In the genomic region with DNA sequence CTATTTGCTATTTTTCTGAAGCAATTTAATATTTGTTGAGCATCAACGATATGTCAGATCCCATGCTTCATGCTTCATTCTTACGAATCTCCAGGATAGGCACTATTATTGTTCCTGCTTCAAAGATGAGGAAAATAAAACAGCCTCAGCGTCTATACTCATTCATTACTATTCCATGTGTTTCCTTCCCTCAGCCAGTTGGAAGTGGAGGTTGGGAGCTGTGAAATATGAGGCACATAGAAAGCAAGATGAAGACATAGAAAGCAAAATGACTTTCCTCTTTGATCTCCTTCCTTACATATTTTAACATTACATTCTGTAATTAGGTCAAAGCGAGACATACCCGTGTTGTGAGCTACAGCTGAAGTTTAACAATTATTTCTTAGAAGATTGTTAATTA, we compare ENCODE assay signal across 18 cellular contexts.
DNase-seq lines count a peak whose midpoint lies in the region; ATAC-seq and TF ChIP-seq lines count a peak whose summit lies in the region.
"Had no signal": no experiment of that assay in that cellular context is flagged by ENCODE, and none has a peak within 500 bp of the region (broad histone marks: within the 10 kb centered on the region; RNA-seq: fewer than 3 reads in every experiment).

No MANE protein-coding gene starts in this region.

- H3K14ac ChIP-seq in neuronal stem cell (ENCODE audit: low read length) (no peak overlapping the region), mesenchymal stem cell (ENCODE audit: low read length in 2 of 2) (no peak overlapping the region)

- no peak overlapping the region for H4K91ac ChIP-seq in neuronal stem cell (ENCODE audit: low read depth, low read length, poor library complexity)
- no peak overlapping the region for H4K91ac ChIP-seq in mesenchymal stem cell (ENCODE audit: low read length)

- H3K4me1 ChIP-seq in effector memory CD4-positive, alpha-beta T cell (ENCODE audit: control insufficient read depth, insufficient read depth, low read length, poor library complexity, severe bottlenecking): peaks cover 71% of the 10 kb centered on the region
- H3K4me1 ChIP-seq in neural progenitor cell: peaks cover 52% of the 10 kb centered on the region
- H3K4me1 ChIP-seq in neuronal stem cell (ENCODE audit: control insufficient read depth in 2 of 2, insufficient read depth in 1 of 2, low read depth in 1 of 2, low read length in 2 of 2): peaks cover 27 to 52% of the 10 kb centered on the region in 2 donors
- peaks cover 4% of the 10 kb centered on the region for H3K4me1 ChIP-seq in mesenchymal stem cell (ENCODE audit: control insufficient read depth, insufficient read depth, low read depth, low read length)

- H3K9ac ChIP-seq in neural progenitor cell (no peak overlapping the region), neuronal stem cell (ENCODE audit: low read depth, low read length, poor library complexity) (no peak overlapping the region), mesenchymal stem cell (ENCODE audit: low read length) (no peak overlapping the region)

- H3K79me2 ChIP-seq in neural progenitor cell (ENCODE audit: low read depth): peaks cover 5% of the 10 kb centered on the region

- no peaks in the 10 kb centered on the region for H3K9me3 Mint-ChIP-seq in activated CD8-positive, alpha-beta memory T cell treated with anti-CD3 and anti-CD28 coated beads, Interleukin-2, amount 10 ng/mL, durations not matched to agents 7 days and 5 days (ENCODE audit: low read depth)
- no peaks in the 10 kb centered on the region for H3K9me3 Mint-ChIP-seq in IgD-negative memory B cell
- H3K9me3 Mint-ChIP-seq in neural progenitor cell: no peaks in the 10 kb centered on the region

- no peaks in the 10 kb centered on the region for H3K9me3 ChIP-seq in effector memory CD4-positive, alpha-beta T cell (ENCODE audit: control insufficient read depth, low read length)
- H3K9me3 ChIP-seq in neural progenitor cell (ENCODE audit: low read depth) (no peaks in the 10 kb centered on the region), neuronal stem cell (replicated peaks in 1 of 2; ENCODE audit: control insufficient read depth in 2 of 2, insufficient read depth in 1 of 2, low read depth in 1 of 2, low read length in 2 of 2) (no peaks in the 10 kb centered on the region), mesenchymal stem cell (ENCODE audit: control insufficient read depth, low read length) (no peaks in the 10 kb centered on the region)
- H3K9me3 ChIP-seq: SJSA1 had no signal

- no peak overlapping the region for H2BK12ac ChIP-seq in neuronal stem cell (ENCODE audit: low read length)
- H2BK12ac ChIP-seq in mesenchymal stem cell (ENCODE audit: low read length in 2 of 2): no peak overlapping the region

- H3K27me3 ChIP-seq in effector memory CD4-positive, alpha-beta T cell (replicated peaks; ENCODE audit: control insufficient read depth, insufficient read depth, low read length, poor library complexity, severe bottlenecking): no peaks in the 10 kb centered on the region
- no peaks in the 10 kb centered on the region for H3K27me3 ChIP-seq in neural progenitor cell
- no peaks in the 10 kb centered on the region for H3K27me3 ChIP-seq in neuronal stem cell (ENCODE audit: control insufficient read depth in 3 of 3, insufficient read depth in 3 of 3, low read depth in 1 of 3, low read length in 3 of 3)
- no peaks in the 10 kb centered on the region for H3K27me3 ChIP-seq in mesenchymal stem cell (ENCODE audit: control insufficient read depth in 1 of 2, insufficient read depth in 1 of 2, low read length in 2 of 2)
- H3K27me3 ChIP-seq: SJSA1 had no signal

- H4K8ac ChIP-seq in neuronal stem cell (ENCODE audit: low read depth, low read length) (no peak overlapping the region), mesenchymal stem cell (ENCODE audit: low read length) (no peak overlapping the region)

- H2AK5ac ChIP-seq in neuronal stem cell (ENCODE audit: low read depth, low read length) (no peak overlapping the region), mesenchymal stem cell (ENCODE audit: low read length, severe bottlenecking) (no peak overlapping the region)

- WGBS in neuronal stem cell (ENCODE audit: extremely low coverage in 2 of 2, insufficient read length in 2 of 2, insufficient replicate concordance in 1 of 2), 2 donors: no CpG with 5 or more reads among the region's 5 CpGs
- WGBS in mesenchymal stem cell: 94% methylated on average over 2 of the region's 5 CpGs

- H3K4me3 Mint-ChIP-seq in activated CD8-positive, alpha-beta memory T cell treated with anti-CD3 and anti-CD28 coated beads, Interleukin-2, amount 10 ng/mL, durations not matched to agents 7 days and 5 days: no peak overlapping the region
- H3K4me3 Mint-ChIP-seq in IgD-negative memory B cell (peak overlapping the region in 3 of 4 donors; percentile 0 to 70 (median 40)), neural progenitor cell (no peak overlapping the region)

- H2BK5ac ChIP-seq in neuronal stem cell (ENCODE audit: low read length) (no peak overlapping the region), mesenchymal stem cell (ENCODE audit: low read depth, low read length, poor library complexity, severe bottlenecking) (no peak overlapping the region)

- H2BK15ac ChIP-seq in neuronal stem cell (ENCODE audit: low read length) (no peak overlapping the region), mesenchymal stem cell (ENCODE audit: low read depth, poor library complexity, severe bottlenecking) (no peak overlapping the region)

- no peaks in the 10 kb centered on the region for H3K27me3 Mint-ChIP-seq in activated CD8-positive, alpha-beta memory T cell treated with anti-CD3 and anti-CD28 coated beads, Interleukin-2, amount 10 ng/mL, durations not matched to agents 7 days and 5 days
- H3K27me3 Mint-ChIP-seq in IgD-negative memory B cell: peaks cover 3% of the 10 kb centered on the region
- H3K27me3 Mint-ChIP-seq in neural progenitor cell (ENCODE audit: insufficient read depth, low read depth): peaks cover 2% of the 10 kb centered on the region

- H3K27ac ChIP-seq in effector memory CD4-positive, alpha-beta T cell (ENCODE audit: insufficient read depth, low read length, poor library complexity, severe bottlenecking): peak overlapping the region; percentile 65
- H3K27ac ChIP-seq in neural progenitor cell (no peak overlapping the region), neuronal stem cell (replicated peaks; ENCODE audit: low read length) (no peak overlapping the region), mesenchymal stem cell (ENCODE audit: low read length, poor library complexity, severe bottlenecking) (no peak overlapping the region)
- H3K27ac ChIP-seq: SJSA1 had no signal

- CTCF ChIA-PET in activated CD8-positive, alpha-beta memory T cell treated with anti-CD3 and anti-CD28 coated beads, Interleukin-2, amount 10 ng/mL, durations not matched to agents 7 days and 5 days (lab: Charles Lee): interaction anchor here (1.2 to 3.7 kb wide), 4 partner anchors 11 to 295 kb away, joined by 3 to 12 read pairs (median 5); no protein-coding TSS in a partner anchor

- no peak for ATAC-seq in activated CD8-positive, alpha-beta memory T cell treated with anti-CD3 and anti-CD28 coated beads, Interleukin-2, amount 10 ng/mL, durations not matched to agents 7 days and 5 days

- peak overlapping the region; percentile 59 for H3K27ac Mint-ChIP-seq in activated CD8-positive, alpha-beta memory T cell treated with anti-CD3 and anti-CD28 coated beads, Interleukin-2, amount 10 ng/mL, durations not matched to agents 7 days and 5 days
- H3K27ac Mint-ChIP-seq in IgD-negative memory B cell: no peak overlapping the region
- H3K27ac Mint-ChIP-seq in neural progenitor cell: peak overlapping the region; percentile 14

- DNase-seq in activated CD8-positive, alpha-beta memory T cell treated with anti-CD3 and anti-CD28 coated beads, Interleukin-2, amount 10 ng/mL, durations not matched to agents 7 days and 5 days: no peak
- no peak for DNase-seq in activated CD8-positive, alpha-beta memory T cell treated with anti-CD3 and anti-CD28 coated beads, Interleukin-2, amount 50 U/mL, for 4 hours
- no peak for DNase-seq in effector memory CD4-positive, alpha-beta T cell
- DNase-seq in neural progenitor cell (ENCODE audit: low spot score): no peak
- no peak for DNase-seq in neuronal stem cell (ENCODE audit: low spot score)
- no peak for DNase-seq in mesenchymal stem cell
- no peak for DNase-seq in H4 (ENCODE audit: low spot score)
- DNase-seq: foreskin melanocyte; GF-D8; mesendoderm; MM.1S; NCI-H2029; NCI-H524; OCI-M1; stimulated activated CD4-positive, alpha-beta T cell treated with anti-CD3 and anti-CD28 coated beads, Interleukin-2, amount 100 ng/mL, for 48 hours; trophoblast cell had no signal

- no peak overlapping the region for H3K23ac ChIP-seq in neuronal stem cell (ENCODE audit: low read depth, low read length, poor library complexity)
- H3K23ac ChIP-seq in mesenchymal stem cell (ENCODE audit: low read length in 2 of 2): no peak overlapping the region

- no peak overlapping the region for H3K4me3 ChIP-seq in effector memory CD4-positive, alpha-beta T cell (ENCODE audit: insufficient read depth, low read depth, low read length, poor library complexity, severe bottlenecking)
- H3K4me3 ChIP-seq in neural progenitor cell (no peak overlapping the region), neuronal stem cell (ENCODE audit: low read length in 2 of 2) (no peak overlapping the region), mesenchymal stem cell (ENCODE audit: insufficient read depth in 1 of 2, low read depth in 1 of 2, low read length in 2 of 2) (no peak overlapping the region)
- H3K4me3 ChIP-seq: SJSA1 had no signal

- H3K36me3 ChIP-seq in effector memory CD4-positive, alpha-beta T cell (ENCODE audit: control insufficient read depth, insufficient read depth, low read length): peaks cover 5% of the 10 kb centered on the region
- H3K36me3 ChIP-seq in neural progenitor cell: no peaks in the 10 kb centered on the region
- peaks cover 0 to 65% of the 10 kb centered on the region in 2 donors for H3K36me3 ChIP-seq in neuronal stem cell (replicated peaks in 1 of 2; ENCODE audit: control insufficient read depth in 2 of 2, insufficient read depth in 2 of 2, low read length in 2 of 2)
- H3K36me3 ChIP-seq in mesenchymal stem cell (ENCODE audit: control insufficient read depth in 1 of 2, insufficient read depth in 2 of 2, low read depth in 1 of 2, low read length in 2 of 2): peaks cover 0 to 15% of the 10 kb centered on the region in 2 experiments
- H3K36me3 ChIP-seq: SJSA1 had no signal

- H3K18ac ChIP-seq in neuronal stem cell (ENCODE audit: low read length): no peak overlapping the region
- H3K18ac ChIP-seq in mesenchymal stem cell (ENCODE audit: low read depth in 1 of 2, low read length in 2 of 2): no peak overlapping the region

- no peak for TF ChIP-seq CTCF in neural progenitor cell (IDR thresholded peaks at IDR 0.05)

- no peak overlapping the region for H3K4me2 ChIP-seq in neural progenitor cell
- no peak overlapping the region for H3K4me2 ChIP-seq in neuronal stem cell (ENCODE audit: insufficient read depth, low read length, poor library complexity, severe bottlenecking)
- H3K4me2 ChIP-seq in mesenchymal stem cell (ENCODE audit: low read length, poor library complexity, severe bottlenecking): no peak overlapping the region

- no peak overlapping the region for H2AFZ ChIP-seq in neural progenitor cell (replicated peaks)
- H2AFZ ChIP-seq in neuronal stem cell (ENCODE audit: low read length): no peak overlapping the region
- no peak overlapping the region for H2AFZ ChIP-seq in mesenchymal stem cell (ENCODE audit: low read depth, low read length)

- H3F3A ChIP-seq in neural progenitor cell (ENCODE audit: low read depth): peaks cover 5% of the 10 kb centered on the region

- H4K20me1 ChIP-seq in neural progenitor cell (ENCODE audit: low read depth): peaks cover 18% of the 10 kb centered on the region

- H3K36me3 Mint-ChIP-seq in activated CD8-positive, alpha-beta memory T cell treated with anti-CD3 and anti-CD28 coated beads, Interleukin-2, amount 10 ng/mL, durations not matched to agents 7 days and 5 days: peaks cover 59% of the 10 kb centered on the region
- peaks cover 2% of the 10 kb centered on the region for H3K36me3 Mint-ChIP-seq in IgD-negative memory B cell
- peaks cover 10% of the 10 kb centered on the region for H3K36me3 Mint-ChIP-seq in neural progenitor cell

- H3K4ac ChIP-seq in neuronal stem cell (ENCODE audit: low read length) (no peak overlapping the region), mesenchymal stem cell (ENCODE audit: low read depth in 1 of 2, low read length in 2 of 2) (no peak overlapping the region)

- H3K79me1 ChIP-seq in neuronal stem cell (ENCODE audit: low read depth, low read length) (no peaks in the 10 kb centered on the region), mesenchymal stem cell (replicated peaks; ENCODE audit: low read length, poor library complexity, severe bottlenecking) (peaks cover 6% of the 10 kb centered on the region)

- H2BK120ac ChIP-seq in neuronal stem cell (ENCODE audit: low read depth, low read length) (no peak overlapping the region), mesenchymal stem cell (ENCODE audit: low read depth, low read length) (no peak overlapping the region)

- peaks cover 92% of the 10 kb centered on the region for H3K4me1 Mint-ChIP-seq in activated CD8-positive, alpha-beta memory T cell treated with anti-CD3 and anti-CD28 coated beads, Interleukin-2, amount 10 ng/mL, durations not matched to agents 7 days and 5 days
- peaks cover 34 to 65% (median 46%) of the 10 kb centered on the region in 3 donors for H3K4me1 Mint-ChIP-seq in IgD-negative memory B cell
- peaks cover 68% of the 10 kb centered on the region for H3K4me1 Mint-ChIP-seq in neural progenitor cell

Comparison
In these comparisons a context has a peak if more than half of its experiments do, and no peak if none do; other contexts are left out.
1. H3K27ac Mint-ChIP-seq: peak in activated CD8-positive, alpha-beta memory T cell treated with anti-CD3 and anti-CD28 coated beads, Interleukin-2, amount 10 ng/mL, durations not matched to agents 7 days and 5 days (single experiment) and neural progenitor cell (single experiment); none in IgD-negative memory B cell (0 of 3).
2. H3K4me3 Mint-ChIP-seq: peak in IgD-negative memory B cell (3 of 4); none in activated CD8-positive, alpha-beta memory T cell treated with anti-CD3 and anti-CD28 coated beads, Interleukin-2, amount 10 ng/mL, durations not matched to agents 7 days and 5 days (single experiment) and neural progenitor cell (single experiment).